9 cellular contexts compared by ENCODE assay signal in genomic region chr6:136763716-136764521, GRCh38. TPM values are rescaled to one million over a fixed set of nuclear protein-coding genes. Genes with fewer than 3 reads are reported as not detected.
DNase-seq lines count a peak whose midpoint lies in the region; ATAC-seq and TF ChIP-seq lines count a peak whose summit lies in the region.
"Had no signal": no experiment of that assay in that cellular context is flagged by ENCODE, and none has a peak within 500 bp of the region (broad histone marks: within the 10 kb centered on the region; RNA-seq: fewer than 3 reads in every experiment).

No MANE protein-coding gene starts in this region.

- H3K36me3 ChIP-seq in Karpas-422 (ENCODE audit: insufficient read depth, low read length) (no peaks in the 10 kb centered on the region), spleen (no peaks in the 10 kb centered on the region)
- H3K36me3 ChIP-seq: neural progenitor cell had no signal

- 79 to 85% (median 82%) methylated on average over 5 of the region's 5 CpGs for WGBS in spleen, 5 donors

- in situ Hi-C loops in ACHN (cut with HindIII; ENCODE audit: low pct_ligation_motif_present, low pct_unique_long_range_greater_than_20kb, low sequenced_read_pairs): no loop called here

- H4K20me1 ChIP-seq in Karpas-422 (ENCODE audit: insufficient read depth, low read depth, low read length): no peaks in the 10 kb centered on the region

- DNase-seq in activated CD4-positive, CD25-positive, alpha-beta regulatory T cell (lab: John Stamatoyannopoulos, UW): no peak
- peak; percentile 44 for DNase-seq in Karpas-422
- no peak for DNase-seq in spleen
- no peak for DNase-seq in mucosa of gallbladder (ENCODE audit: low spot score)
- no peak for DNase-seq in foreskin fibroblast
- no peak for DNase-seq in ACHN

- no peak for TF ChIP-seq CTCF in spleen (IDR thresholded peaks at IDR 0.05 in 8 of 11, conservative IDR thresholded peaks at IDR 0.05 in 3 of 11)
- TF ChIP-seq CTCF in foreskin fibroblast (IDR thresholded peaks at IDR 0.05; ENCODE audit: low read depth, low read length): no peak

- H3K4me3 ChIP-seq in Karpas-422 (ENCODE audit: low read length) (no peak overlapping the region), spleen (peak overlapping the region in 1 of 8 donors; percentile 8), foreskin fibroblast (ENCODE audit: low read depth in 1 of 2, low read length in 2 of 2) (no peak overlapping the region)
- H3K4me3 ChIP-seq: neural progenitor cell had no signal

- H3K79me2 ChIP-seq in Karpas-422 (ENCODE audit: low read length): no peaks in the 10 kb centered on the region

- H3K27ac ChIP-seq in Karpas-422 (ENCODE audit: low read length): no peak overlapping the region
- H3K27ac ChIP-seq in spleen: peak overlapping the region; percentile 61 to 91 (median 80)
- H3K27ac ChIP-seq: neural progenitor cell had no signal

- H3K9me3 ChIP-seq in Karpas-422 (ENCODE audit: low read length): no peaks in the 10 kb centered on the region
- H3K9me3 ChIP-seq in spleen: no peaks in the 10 kb centered on the region

- no peak for TF ChIP-seq POLR2A in spleen (IDR thresholded peaks at IDR 0.05)

- no peak overlapping the region for H3K4me2 ChIP-seq in Karpas-422 (ENCODE audit: low read depth, low read length, poor library complexity, severe bottlenecking)
- H3K4me2 ChIP-seq: neural progenitor cell had no signal

- H3K4me1 ChIP-seq in Karpas-422 (ENCODE audit: low read length) (peaks cover 4% of the 10 kb centered on the region), spleen (peaks cover 63 to 100% (median 87%) of the 10 kb centered on the region in 6 donors)
- H3K4me1 ChIP-seq: neural progenitor cell had no signal

- intact Hi-C loops in spleen (cut with DNase I; ENCODE audit: low total_unique reads): no loop called here

- no peaks in the 10 kb centered on the region for H3K9me2 ChIP-seq in Karpas-422 (replicated peaks; ENCODE audit: insufficient read depth, low read length)

- ATAC-seq in activated CD4-positive, CD25-positive, alpha-beta regulatory T cell treated with anti-CD3 and anti-CD28 coated beads, Interleukin-2, amount 50 U/mL, for 24 hours: peak; percentile 22 to 46
- ATAC-seq in GM21619 (IDR thresholded peaks at IDR 0.05; ENCODE audit: unreplicated experiment): peak; percentile 39

- H3K9ac ChIP-seq in Karpas-422 (ENCODE audit: low read length): no peak overlapping the region
- H3K9ac ChIP-seq: neural progenitor cell had no signal

- H3K27me3 ChIP-seq in Karpas-422 (ENCODE audit: low read length) (no peaks in the 10 kb centered on the region), spleen (replicated peaks in 1 of 7) (no peaks in the 10 kb centered on the region)
- H3K27me3 ChIP-seq: neural progenitor cell had no signal

- H2AFZ ChIP-seq in Karpas-422 (ENCODE audit: low read length): no peak overlapping the region
- H2AFZ ChIP-seq: neural progenitor cell had no signal

RNA-seq across cellular contexts. Expression of gene MAP3K5, which starts 28.4 kb away (rescaled TPM):
- total RNA-seq in Karpas-422 (2014; rRNA removed; shearing (Covaris generic); ENCODE audit: low replicate concordance): 1.0 and 1.1 TPM in 2 replicates
- 10 to 100 TPM; 28.8 to 55.0 (median 39.3) TPM for total RNA-seq in spleen
- polyA plus RNA-seq in spleen: 1 to 10 TPM; 7.2 to 9.8 (median 8.4) TPM
- 15.9 TPM for total RNA-seq in mucosa of gallbladder

RNA-seq across cellular contexts. Expression of gene PEX7, which starts 58.5 kb away (rescaled TPM):
- total RNA-seq in Karpas-422 (2014; rRNA removed; shearing (Covaris generic); ENCODE audit: low replicate concordance): 13.6 and 18.0 TPM in 2 replicates
- total RNA-seq in spleen (1 to 10 TPM; 2.2 to 6.4 (median 5.6) TPM), mucosa of gallbladder (11.2 TPM)
- polyA plus RNA-seq in spleen: 1 to 10 TPM; 2.8 to 4.5 (median 3.8) TPM
